In the genomic region with DNA sequence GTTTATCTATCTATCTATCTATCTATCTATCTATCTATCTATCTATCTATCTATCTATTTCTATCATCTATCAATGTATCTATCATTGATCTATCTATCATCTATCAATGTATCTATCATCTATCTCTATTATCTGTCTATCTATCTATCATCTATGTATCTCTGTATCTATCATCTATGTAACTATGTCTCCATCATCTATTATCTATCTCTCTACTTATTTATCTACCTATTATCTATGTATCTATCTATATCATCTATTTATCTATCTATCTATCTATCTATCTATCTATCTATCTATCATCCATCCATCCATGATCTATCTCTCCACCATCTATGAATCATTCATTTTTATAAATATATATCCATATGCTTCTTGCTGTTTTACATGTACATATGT, we compare ENCODE assay signal across 38 cellular contexts. TPM values are rescaled to one million over a fixed set of nuclear protein-coding genes. Genes with fewer than 3 reads are reported as not detected.
"Had no signal": no experiment of that assay in that cellular context is flagged by ENCODE, and none has a peak within 500 bp of the region (broad histone marks: within the 10 kb centered on the region; RNA-seq: fewer than 3 reads in every experiment).

No MANE protein-coding gene starts in this region.

- H3K36me3 ChIP-seq: MG63 had no signal

- DNase-seq: Karpas-422, Kasumi-1, MG63, MM.1S, MV-4-11, NCI-H1048, NCI-H1092, NCI-H1092 treated with DMSO at 0.1 percent for 48 hours, NCI-H1105, NCI-H1105 treated with DMSO at 0.1 percent for 48 hours, NCI-H1417, NCI-H1417 treated with DMSO at 0.1 percent for 48 hours, NCI-H1436, NCI-H1436 treated with DMSO at 0.1 percent for 48 hours, NCI-H146, NCI-H1694, NCI-H1694 treated with DMSO at 0.1 percent for 48 hours, NCI-H187, NCI-H187 treated with DMSO at 0.1 percent for 48 hours, NCI-H1930, NCI-H2029, NCI-H2029 treated with DMSO at 0.1 percent for 48 hours, NCI-H2081, NCI-H2081 treated with DMSO at 0.1 percent for 48 hours, NCI-H2107, NCI-H2171, NCI-H2171 treated with DMSO at 0.1 percent for 48 hours, NCI-H2227 treated with DMSO at 0.1 percent for 48 hours, NCI-H226, NCI-H345, NCI-H446 treated with DMSO at 0.1 percent for 48 hours, NCI-H510A, NCI-H510A treated with DMSO at 0.1 percent for 48 hours, NCI-H524 had no signal

- H3K4me3 ChIP-seq: MG63 had no signal

- H3K9me3 ChIP-seq: MG63 had no signal

RNA-seq across cellular contexts. Expression of gene CYP4F3, which starts 15.8 kb away (rescaled TPM):
- total RNA-seq: LHCN-M2 had no signal

RNA-seq across cellular contexts. Expression of gene CYP4F12, which starts 16.4 kb away (rescaled TPM):
- total RNA-seq: LHCN-M2, M059J, NCI-H460 had no signal

RNA-seq across cellular contexts. Expression of gene CYP4F8, which starts 41.4 kb away (rescaled TPM):
- total RNA-seq: LHCN-M2, M059J, MCF 10A, NCI-H460 had no signal
